In the genomic region with DNA sequence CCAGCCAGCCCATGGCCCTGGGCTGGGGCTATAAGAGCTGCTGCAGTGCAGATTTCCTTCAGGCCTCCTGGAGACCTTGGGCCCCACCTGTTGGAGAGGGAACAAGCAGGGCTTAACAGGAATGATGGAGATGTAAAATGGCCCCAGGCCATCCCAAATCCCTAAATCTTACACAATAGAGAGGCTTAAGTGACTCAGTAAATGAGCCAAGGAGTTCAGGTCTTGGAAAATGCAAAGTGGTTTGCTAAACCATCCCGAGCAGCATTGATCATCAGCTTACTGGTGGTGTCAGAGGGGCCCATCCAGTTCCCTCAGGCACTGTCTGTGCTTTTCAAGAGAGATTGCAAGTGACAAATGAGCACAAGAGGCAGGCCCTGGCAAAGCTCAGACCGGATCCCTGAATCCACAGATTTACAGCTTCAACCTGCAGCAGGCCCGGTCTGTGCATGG, we compare ENCODE assay signal across 17 cellular contexts.
DNase-seq lines count a peak whose midpoint lies in the region; ATAC-seq, FAIRE-seq and TF ChIP-seq lines count a peak whose summit lies in the region.
"Had no signal": no experiment of that assay in that cellular context is flagged by ENCODE, and none has a peak within 500 bp of the region (broad histone marks: within the 10 kb centered on the region; RNA-seq: fewer than 3 reads in every experiment).

No MANE protein-coding gene starts in this region.

- H3K36me3 ChIP-seq in HEK293 (ENCODE audit: control insufficient read depth in 2 of 2, insufficient read depth in 1 of 2, low read length in 2 of 2) = no peaks in the 10 kb centered on the region
- H3K36me3 ChIP-seq in SJCRH30 = no peaks in the 10 kb centered on the region
- H3K36me3 ChIP-seq: tibial artery had no signal

- POLR2A ChIA-PET in HEK293 (lab: Yijun Ruan, JAX) = interaction anchor here (1.0 kb wide), 1 partner anchor 342 kb away, joined by 3 read pairs; no protein-coding TSS in a partner anchor

- DNase-seq in D721Med (ENCODE audit: insufficient read length, low spot score) = no peak
- DNase-seq in SJCRH30 = peak; percentile 27 to 68
- DNase-seq in foreskin fibroblast = peak; percentile 16 to 41
- no peak for DNase-seq in NCI-H2227 treated with DMSO at 0.1 percent for 48 hours (lab: John Stamatoyannopoulos, UW)
- no peak for DNase-seq in amniotic stem cell (lab: John Stamatoyannopoulos, UW)
- DNase-seq in UCSD-AML1 (lab: John Stamatoyannopoulos, UW; ENCODE audit: unreplicated experiment) = no peak
- DNase-seq: activated CD4-positive, alpha-beta T cell treated with anti-CD3 and anti-CD28 coated beads, Interleukin-2, amount 10 ng/mL, durations not matched to agents 7 days and 5 days; activated naive CD8-positive, alpha-beta T cell treated with anti-CD3 and anti-CD28 coated beads, Interleukin-2, amount 10 ng/mL, durations not matched to agents 7 days and 5 days; effector CD8-positive, alpha-beta T cell; KG1; NCI-H1417; NCI-H345 had no signal

- CTCF ChIA-PET in HEK293 (lab: Yijun Ruan, JAX) = interaction anchor here (0.7 to 1.1 kb wide), 4 partner anchors 11 to 74 kb away, joined by 3 read pairs; no protein-coding TSS in a partner anchor

- TF ChIP-seq CTCF in D721Med (IDR thresholded peaks at IDR 0.05; ENCODE audit: insufficient read depth, missing control alignments) (peak; percentile 27), HEK293 (tag by site-specific recombination; IDR thresholded peaks at IDR 0.05) (no peak), foreskin fibroblast (IDR thresholded peaks at IDR 0.05; ENCODE audit: low read depth, low read length) (no peak)

- ATAC-seq in GM21717 (IDR thresholded peaks at IDR 0.05; ENCODE audit: unreplicated experiment) = no peak
- ATAC-seq: stimulated activated effector memory CD8-positive, alpha-beta T cell treated with anti-CD3 and anti-CD28 coated beads, Interleukin-12 subunit alpha, Interleukin-12 subunit beta, amount 100 ng/mL, for 72 hours had no signal

- H3K4me3 ChIP-seq in HEK293 (ENCODE audit: low read depth, low read length) (no peak overlapping the region), SJCRH30 (no peak overlapping the region), foreskin fibroblast (ENCODE audit: low read depth in 1 of 2, low read length in 2 of 2) (no peak overlapping the region)
- H3K4me3 ChIP-seq: smooth muscle cell, tibial artery had no signal

- H3K4me1 ChIP-seq in HEK293 (ENCODE audit: control insufficient read depth, insufficient read depth, low read length) (peaks cover 3% of the 10 kb centered on the region; the same call in 1 of the 2 replicates), SJCRH30 (no peaks in the 10 kb centered on the region)
- H3K4me1 ChIP-seq: tibial artery had no signal

- H3K27ac ChIP-seq in HEK293 (ENCODE audit: extremely low read depth, low read depth, low read length) = no peak overlapping the region
- no peak overlapping the region for H3K27ac ChIP-seq in SJCRH30
- H3K27ac ChIP-seq: tibial artery had no signal

- H3K9me3 ChIP-seq in HEK293 (ENCODE audit: control insufficient read depth, insufficient read depth, low read depth, low read length) = no peaks in the 10 kb centered on the region
- H3K9me3 ChIP-seq in SJCRH30 (replicated peaks) = no peaks in the 10 kb centered on the region
- H3K9me3 ChIP-seq: tibial artery had no signal

- H3K27me3 ChIP-seq in SJCRH30 = no peaks in the 10 kb centered on the region; the same call in 1 of the 2 replicates

- no peak for FAIRE-seq in D721Med (lab: Jason Lieb, UNC)

TF ChIP-seq in HEK293, 187 proteins besides CTCF, POLR2A, EP300 and RAD21:
- TF ChIP-seq SP7 (tag by site-specific recombination; IDR thresholded peaks at IDR 0.05) = no peak
- no peak for TF ChIP-seq ZNF354C (tag by site-specific recombination; IDR thresholded peaks at IDR 0.05; ENCODE audit: borderline replicate concordance, low read depth)
- TF ChIP-seq, protein P1, sequence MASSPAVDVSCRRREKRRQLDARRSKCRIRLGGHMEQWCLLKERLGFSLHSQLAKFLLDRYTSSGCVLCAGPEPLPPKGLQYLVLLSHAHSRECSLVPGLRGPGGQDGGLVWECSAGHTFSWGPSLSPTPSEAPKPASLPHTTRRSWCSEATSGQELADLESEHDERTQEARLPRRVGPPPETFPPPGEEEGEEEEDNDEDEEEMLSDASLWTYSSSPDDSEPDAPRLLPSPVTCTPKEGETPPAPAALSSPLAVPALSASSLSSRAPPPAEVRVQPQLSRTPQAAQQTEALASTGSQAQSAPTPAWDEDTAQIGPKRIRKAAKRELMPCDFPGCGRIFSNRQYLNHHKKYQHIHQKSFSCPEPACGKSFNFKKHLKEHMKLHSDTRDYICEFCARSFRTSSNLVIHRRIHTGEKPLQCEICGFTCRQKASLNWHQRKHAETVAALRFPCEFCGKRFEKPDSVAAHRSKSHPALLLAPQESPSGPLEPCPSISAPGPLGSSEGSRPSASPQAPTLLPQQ (tag by site-specific recombination; IDR thresholded peaks at IDR 0.05) = 0 out of 2 replicates have a peak, but pooled peaks have one; percentile 15

Comparison
In these comparisons a context has a peak if more than half of its experiments do, and no peak if none do; other contexts are left out.
1. DNase-seq: peak in SJCRH30 (2 of 2) and foreskin fibroblast (2 of 2); none in D721Med (single experiment), NCI-H2227 treated with DMSO at 0.1 percent for 48 hours (single experiment), amniotic stem cell (single experiment) and UCSD-AML1 (single experiment).